ENCODE assay signal across 12 cellular contexts in the genomic region with DNA sequence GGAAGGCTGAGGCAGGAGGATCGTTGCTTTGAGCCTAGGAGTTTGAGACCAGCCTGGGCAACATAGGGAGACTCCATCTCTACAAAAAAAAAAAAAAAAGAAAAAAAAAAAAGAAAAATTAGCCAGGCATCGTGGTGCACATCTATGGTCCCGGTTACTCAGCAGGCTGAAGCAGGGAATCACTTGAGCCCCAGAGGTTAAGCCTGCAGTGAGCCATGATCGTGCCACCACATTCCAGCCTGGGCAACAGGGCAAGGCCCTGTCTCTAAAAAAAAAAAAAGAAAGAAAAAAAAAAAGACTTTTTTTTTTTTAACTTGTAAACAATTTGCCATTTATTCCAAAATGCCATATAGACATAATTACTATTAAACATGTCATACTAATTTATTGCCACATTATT.
DNase-seq lines count a peak whose midpoint lies in the region; ATAC-seq and TF ChIP-seq lines count a peak whose summit lies in the region.
"Had no signal": no experiment of that assay in that cellular context is flagged by ENCODE, and none has a peak within 500 bp of the region (broad histone marks: within the 10 kb centered on the region; RNA-seq: fewer than 3 reads in every experiment).

No MANE protein-coding gene starts in this region.

- DNase-seq in CD4-positive, alpha-beta memory T cell: no peak
- DNase-seq in Jurkat, Clone E6-1 (ENCODE audit: low read depth, low spot score): no peak
- no peak for DNase-seq in colonic mucosa
- DNase-seq in gastrocnemius medialis: no peak
- no peak for DNase-seq in hepatic stellate cell (ENCODE audit: low spot score)
- DNase-seq in RKO (ENCODE audit: low spot score): no peak
- no peak for DNase-seq in brain microvascular endothelial cell
- DNase-seq: esophagus squamous epithelium, NCI-H187, pancreas, PC-3 had no signal

- H3K4me3 Mint-ChIP-seq in CD4-positive, alpha-beta memory T cell: peak overlapping the region; percentile 77 to 98 (median 94)

- intact Hi-C loops in CD4-positive, alpha-beta memory T cell (cut with micrococcal nuclease): loop anchor here (5.0 kb wide), 1 partner anchor 61 kb away; no protein-coding TSS in a partner anchor
- intact Hi-C loops in colonic mucosa (cut with DNase I) (no loop called here), gastrocnemius medialis (cut with DNase I; ENCODE audit: low total_unique reads) (no loop called here)

- H3K9ac ChIP-seq in colonic mucosa (ENCODE audit: low read depth in 2 of 2, low read length in 2 of 2): no peak overlapping the region

- H3K27ac Mint-ChIP-seq in CD4-positive, alpha-beta memory T cell: peak overlapping the region; percentile 88 to 98 (median 95)

- no peak for TF ChIP-seq CTCF in colonic mucosa (IDR thresholded peaks at IDR 0.05)
- no peak for TF ChIP-seq CTCF in gastrocnemius medialis (IDR thresholded peaks at IDR 0.05 in 4 of 5, conservative IDR thresholded peaks at IDR 0.05 in 1 of 5)
- TF ChIP-seq CTCF in brain microvascular endothelial cell (IDR thresholded peaks at IDR 0.05; ENCODE audit: low read depth, low read length, missing control alignments): no peak

- H3K9me3 Mint-ChIP-seq in CD4-positive, alpha-beta memory T cell: no peaks in the 10 kb centered on the region

- no peak for ATAC-seq in gastrocnemius medialis
- ATAC-seq in GM19351 (IDR thresholded peaks at IDR 0.05; ENCODE audit: unreplicated experiment): no peak
- ATAC-seq: PC-3 had no signal

- H3K4me3 ChIP-seq in CD4-positive, alpha-beta memory T cell (ENCODE audit: low read length in 2 of 2): peak overlapping the region in 1 of 2 donors; percentile 37
- H3K4me3 ChIP-seq in Jurkat, Clone E6-1 (ENCODE audit: low read length): peak overlapping the region; percentile 35
- H3K4me3 ChIP-seq in colonic mucosa: no peak overlapping the region
- H3K4me3 ChIP-seq in gastrocnemius medialis: no peak overlapping the region
- H3K4me3 ChIP-seq in brain microvascular endothelial cell (ENCODE audit: low read depth, low read length): no peak overlapping the region
- H3K4me3 ChIP-seq: esophagus squamous epithelium, pancreas had no signal

- POLR2A ChIA-PET in CD4-positive, alpha-beta memory T cell (lab: Charles Lee; ENCODE audit: partially characterized antibody): interaction anchor here (0.9 to 18.1 kb wide), 18 partner anchors 12 to 1660 kb away, joined by 3 to 409 read pairs (median 9); partner anchors contain the start of gene SERINC5

- H3K27me3 ChIP-seq in CD4-positive, alpha-beta memory T cell (ENCODE audit: insufficient read depth, low read length): no peaks in the 10 kb centered on the region
- H3K27me3 ChIP-seq in colonic mucosa (no peaks in the 10 kb centered on the region), gastrocnemius medialis (no peaks in the 10 kb centered on the region), brain microvascular endothelial cell (replicated peaks) (no peaks in the 10 kb centered on the region)
- H3K27me3 ChIP-seq: esophagus squamous epithelium, pancreas had no signal

- no peaks in the 10 kb centered on the region for H3K27me3 Mint-ChIP-seq in CD4-positive, alpha-beta memory T cell

- TF ChIP-seq POLR2A in gastrocnemius medialis (IDR thresholded peaks at IDR 0.05): no peak

- peaks cover 19 to 25% of the 10 kb centered on the region in 2 donors for H3K36me3 Mint-ChIP-seq in CD4-positive, alpha-beta memory T cell

- H3K4me1 Mint-ChIP-seq in CD4-positive, alpha-beta memory T cell: peaks cover 71 to 95% (median 83%) of the 10 kb centered on the region in 4 donors

- peak overlapping the region; percentile 69 for H3K27ac ChIP-seq in CD4-positive, alpha-beta memory T cell (ENCODE audit: low read depth, low read length)
- H3K27ac ChIP-seq in colonic mucosa (peak overlapping the region; percentile 32), gastrocnemius medialis (peak overlapping the region; percentile 59 to 85 (median 77)), brain microvascular endothelial cell (no peak overlapping the region)

- no peaks in the 10 kb centered on the region for H3K9me3 ChIP-seq in CD4-positive, alpha-beta memory T cell (ENCODE audit: control insufficient read depth in 1 of 2, low read length in 2 of 2)
- no peaks in the 10 kb centered on the region for H3K9me3 ChIP-seq in colonic mucosa
- H3K9me3 ChIP-seq in gastrocnemius medialis: no peaks in the 10 kb centered on the region
- H3K9me3 ChIP-seq: esophagus squamous epithelium, pancreas had no signal

- in situ Hi-C loops in gastrocnemius medialis (cut with MboI; ENCODE audit: low sequenced_read_pairs in 4 of 4): no loop called here
- in situ Hi-C loops in brain microvascular endothelial cell (cut with HindIII; ENCODE audit: low pct_ligation_motif_present, low sequenced_read_pairs): no loop called here

- peaks cover 97% of the 10 kb centered on the region for H3K4me1 ChIP-seq in CD4-positive, alpha-beta memory T cell (ENCODE audit: insufficient read depth, low read length)
- peaks cover 5% of the 10 kb centered on the region for H3K4me1 ChIP-seq in colonic mucosa
- H3K4me1 ChIP-seq in gastrocnemius medialis: peaks cover 44 to 54% of the 10 kb centered on the region in 2 donors

- no peaks in the 10 kb centered on the region for H3K36me3 ChIP-seq in CD4-positive, alpha-beta memory T cell (ENCODE audit: insufficient read depth, low read length)
- no peaks in the 10 kb centered on the region for H3K36me3 ChIP-seq in colonic mucosa
- no peaks in the 10 kb centered on the region for H3K36me3 ChIP-seq in gastrocnemius medialis
- no peaks in the 10 kb centered on the region for H3K36me3 ChIP-seq in brain microvascular endothelial cell (replicated peaks)
- H3K36me3 ChIP-seq: pancreas had no signal

- CTCF ChIA-PET in CD4-positive, alpha-beta memory T cell (lab: Charles Lee; ENCODE audit: partially characterized antibody): interaction anchor here (0.7 to 2.2 kb wide), 6 partner anchors 55 to 116 kb away, joined by 3 to 13 read pairs (median 5); partner anchors contain the start of gene SERINC5
